8 cellular contexts compared by ENCODE assay signal in genomic region chr10:95445837-95446347, GRCh38.
A peak's percentile ranks its signal among the peaks of the same experiment; 100 is the strongest.
DNase-seq lines count a peak whose midpoint lies in the region; ATAC-seq and TF ChIP-seq lines count a peak whose summit lies in the region.

No MANE protein-coding gene starts in this region.

- H3K4me1 Mint-ChIP-seq in activated naive CD4-positive, alpha-beta T cell treated with anti-CD3 and anti-CD28 coated beads, Interleukin-2, amount 10 ng/mL, durations not matched to agents 7 days and 5 days, result peaks cover 10% of the 10 kb centered on the region
- peaks cover 6% of the 10 kb centered on the region for H3K4me1 Mint-ChIP-seq in progenitor cell of endocrine pancreas (ENCODE audit: low read depth)

- ATAC-seq in HG02981 (IDR thresholded peaks at IDR 0.05; ENCODE audit: unreplicated experiment) (peak; percentile 57), Right ventricle myocardium superior (ENCODE audit: poor library complexity) (peak; percentile 65)

- H3K36me3 Mint-ChIP-seq in activated naive CD4-positive, alpha-beta T cell treated with anti-CD3 and anti-CD28 coated beads, Interleukin-2, amount 10 ng/mL, durations not matched to agents 7 days and 5 days, result no peaks in the 10 kb centered on the region
- no peaks in the 10 kb centered on the region for H3K36me3 Mint-ChIP-seq in progenitor cell of endocrine pancreas (ENCODE audit: insufficient read depth)

- peak; percentile 74 for TF ChIP-seq CTCF in AG09319 (IDR thresholded peaks at IDR 0.05; ENCODE audit: low read depth, low read length)
- peak; percentile 89 for TF ChIP-seq CTCF in GM12864 (IDR thresholded peaks at IDR 0.05; ENCODE audit: low read depth, low read length, missing control alignments)
- peak; percentile 79 for TF ChIP-seq CTCF in progenitor cell of endocrine pancreas (IDR thresholded peaks at IDR 0.05; ENCODE audit: unreplicated experiment)

- CTCF ChIA-PET in activated naive CD4-positive, alpha-beta T cell treated with anti-CD3 and anti-CD28 coated beads, Interleukin-2, amount 10 ng/mL, durations not matched to agents 7 days and 5 days (lab: Charles Lee), result interaction anchor here (0.6 to 9.7 kb wide), 10 partner anchors 9 to 1160 kb away, joined by 3 to 80 read pairs (median 4); no protein-coding TSS in a partner anchor

- no peaks in the 10 kb centered on the region for H3K9me3 Mint-ChIP-seq in activated naive CD4-positive, alpha-beta T cell treated with anti-CD3 and anti-CD28 coated beads, Interleukin-2, amount 10 ng/mL, durations not matched to agents 7 days and 5 days
- no peaks in the 10 kb centered on the region for H3K9me3 Mint-ChIP-seq in progenitor cell of endocrine pancreas (ENCODE audit: low read depth)

- no peak overlapping the region for H3K4me3 ChIP-seq in GM12864 (ENCODE audit: low read depth, low read length)

- DNase-seq in AG09319 (ENCODE audit: extremely low read depth, low read depth) (peak; percentile 41), GM12864 (ENCODE audit: low read depth) (peak; percentile 37), NCI-H524 treated with DMSO at 0.1 percent for 48 hours (lab: John Stamatoyannopoulos, UW) (peak; percentile 3), Right ventricle myocardium superior (no peak), progenitor cell of endocrine pancreas (ENCODE audit: low spot score, unreplicated experiment) (peak; percentile 23), KG1 (lab: John Stamatoyannopoulos, UW) (no peak)
- peak; percentile 41 for DNase-seq in activated naive CD4-positive, alpha-beta T cell treated with anti-CD3 and anti-CD28 coated beads, Interleukin-2, amount 10 ng/mL, durations not matched to agents 7 days and 5 days

- H3K27ac Mint-ChIP-seq in activated naive CD4-positive, alpha-beta T cell treated with anti-CD3 and anti-CD28 coated beads, Interleukin-2, amount 10 ng/mL, durations not matched to agents 7 days and 5 days, result no peak overlapping the region
- H3K27ac Mint-ChIP-seq in progenitor cell of endocrine pancreas, result no peak overlapping the region

- no peak overlapping the region for H3K4me3 Mint-ChIP-seq in activated naive CD4-positive, alpha-beta T cell treated with anti-CD3 and anti-CD28 coated beads, Interleukin-2, amount 10 ng/mL, durations not matched to agents 7 days and 5 days
- H3K4me3 Mint-ChIP-seq in progenitor cell of endocrine pancreas (ENCODE audit: low read depth), result no peak overlapping the region

- peaks cover 26% of the 10 kb centered on the region for H3K27me3 Mint-ChIP-seq in activated naive CD4-positive, alpha-beta T cell treated with anti-CD3 and anti-CD28 coated beads, Interleukin-2, amount 10 ng/mL, durations not matched to agents 7 days and 5 days
- no peaks in the 10 kb centered on the region for H3K27me3 Mint-ChIP-seq in progenitor cell of endocrine pancreas

- intact Hi-C loops in Right ventricle myocardium superior (cut with DNase I), result no loop called here

Comparison
In these comparisons a context has a peak if more than half of its experiments do, and no peak if none do; other contexts are left out.
1. DNase-seq: peak in AG09319 (single experiment), GM12864 (single experiment), NCI-H524 treated with DMSO at 0.1 percent for 48 hours (single experiment), activated naive CD4-positive, alpha-beta T cell treated with anti-CD3 and anti-CD28 coated beads, Interleukin-2, amount 10 ng/mL, durations not matched to agents 7 days and 5 days (single experiment) and progenitor cell of endocrine pancreas (single experiment); none in Right ventricle myocardium superior (single experiment) and KG1 (single experiment).
2. Peak in every context shown above with its lines, with median percentiles within 50 percentile points of each other: CTCF ChIP-seq.